ENCODE assay signal across 26 cellular contexts in genomic region chr12:49998453-49998852, GRCh38. TPM values are rescaled to one million over a fixed set of nuclear protein-coding genes. Genes with fewer than 3 reads are reported as not detected.
DNase-seq lines count a peak whose midpoint lies in the region; ATAC-seq, FAIRE-seq and TF ChIP-seq lines count a peak whose summit lies in the region.
"Had no signal": no experiment of that assay in that cellular context is flagged by ENCODE, and none has a peak within 500 bp of the region (broad histone marks: within the 10 kb centered on the region; RNA-seq: fewer than 3 reads in every experiment).

No MANE protein-coding gene starts in this region.

- intact Hi-C loops in endothelial cell of umbilical vein (cut with micrococcal nuclease): no loop called here

- CTCF ChIA-PET in AG04450 (lab: Charles Lee): interaction anchor here (0.6 to 1.2 kb wide), 6 partner anchors 9 to 72 kb away, joined by 3 to 4 read pairs (median 3); no protein-coding TSS in a partner anchor
- CTCF ChIA-PET in endothelial cell of umbilical vein (lab: Charles Lee): interaction anchor here (1.0 to 1.7 kb wide), 6 partner anchors 11 to 72 kb away, joined by 3 to 5 read pairs (median 4); no protein-coding TSS in a partner anchor

- dilution Hi-C loops in endothelial cell of umbilical vein (cut with MboI; ENCODE audit: extremely low pct_ligation_motif_present, low sequenced_read_pairs): no loop called here

- H3K27ac ChIP-seq in AG04450 (ENCODE audit: low read depth, low read length) (no peak overlapping the region), endothelial cell of umbilical vein (ENCODE audit: insufficient read depth, low read depth, low read length) (no peak overlapping the region)
- H3K27ac ChIP-seq: 22Rv1; BLaER1 treated with 17β-estradiol and CSF1 and Interleukin-3, amounts not matched to agents 10 nM and 100 nM; GM23248 had no signal

- ATAC-seq in GM21423 (IDR thresholded peaks at IDR 0.05; ENCODE audit: unreplicated experiment): no peak

- TF ChIP-seq POLR2A in endothelial cell of umbilical vein (IDR thresholded peaks at IDR 0.05; ENCODE audit: low read depth, low read length): no peak

- H3K4me2 ChIP-seq in endothelial cell of umbilical vein (ENCODE audit: insufficient read depth, low read length): no peak overlapping the region
- H3K4me2 ChIP-seq: BLaER1 treated with 17β-estradiol and CSF1 and Interleukin-3, amounts not matched to agents 10 nM and 100 nM had no signal

- TF ChIP-seq CTCF in AG04450 (IDR thresholded peaks at IDR 0.05; ENCODE audit: low read depth, low read length): peak; percentile 30
- peak; percentile 9 for TF ChIP-seq CTCF in HFF-Myc (IDR thresholded peaks at IDR 0.05; ENCODE audit: low read depth, low read length, missing control alignments)
- TF ChIP-seq CTCF in endothelial cell of umbilical vein (IDR thresholded peaks at IDR 0.05; ENCODE audit: extremely low read depth in 1 of 2, insufficient read depth in 1 of 2, low read depth in 1 of 2, low read length in 2 of 2): no peak
- TF ChIP-seq CTCF in fibroblast of villous mesenchyme (IDR thresholded peaks at IDR 0.05; ENCODE audit: insufficient read depth, low read depth, low read length): peak; percentile 22

- H3K9me3 ChIP-seq in AG04450 (ENCODE audit: control insufficient read depth, insufficient read depth, low read length) (no peaks in the 10 kb centered on the region), endothelial cell of umbilical vein (replicated peaks; ENCODE audit: control insufficient read depth, insufficient read depth, low read length) (no peaks in the 10 kb centered on the region)
- H3K9me3 ChIP-seq: BE2C; BLaER1 treated with 17β-estradiol and CSF1 and Interleukin-3, amounts not matched to agents 10 nM and 100 nM had no signal

- FAIRE-seq in endothelial cell of umbilical vein (lab: Jason Lieb, UNC): peak; percentile 42
- FAIRE-seq: A204.1, D721Med, GM12891, GM18507, H1 had no signal

- no peak overlapping the region for H3K4me3 ChIP-seq in AG04450 (ENCODE audit: low read depth, low read length)
- H3K4me3 ChIP-seq in HFF-Myc (replicated peaks; ENCODE audit: low read depth, low read length): no peak overlapping the region
- no peak overlapping the region for H3K4me3 ChIP-seq in endothelial cell of umbilical vein (replicated peaks in 1 of 3; ENCODE audit: insufficient read depth in 1 of 3, low read depth in 1 of 3, low read length in 3 of 3)
- no peak overlapping the region for H3K4me3 ChIP-seq in fibroblast of villous mesenchyme (ENCODE audit: low read depth, low read length)
- H3K4me3 ChIP-seq: BLaER1 treated with 17β-estradiol and CSF1 and Interleukin-3, amounts not matched to agents 10 nM and 100 nM; GM23248 had no signal

- H3K9me1 ChIP-seq in endothelial cell of umbilical vein (replicated peaks; ENCODE audit: control insufficient read depth, extremely low read depth, insufficient read depth, low read length): no peaks in the 10 kb centered on the region

- no peak overlapping the region for H3K9ac ChIP-seq in endothelial cell of umbilical vein (replicated peaks; ENCODE audit: extremely low read depth, insufficient read depth, low read length)
- H3K9ac ChIP-seq: GM23248 had no signal

- no peak for DNase-seq in AG04450 (ENCODE audit: low read depth, low spot score)
- no peak for DNase-seq in HFF-Myc (ENCODE audit: extremely low read depth, low read depth)
- no peak for DNase-seq in endothelial cell of umbilical vein (ENCODE audit: low read depth, low spot score)
- peak; percentile 53 for DNase-seq in fibroblast of villous mesenchyme (ENCODE audit: low read depth)
- DNase-seq in G401 (ENCODE audit: low spot score): no peak
- DNase-seq in NCI-H82 treated with DMSO at 0.1 percent for 48 hours (lab: John Stamatoyannopoulos, UW; ENCODE audit: unreplicated experiment): no peak
- DNase-seq in SIG-M5 (lab: John Stamatoyannopoulos, UW): no peak
- DNase-seq: AML-193; BE2C; CD4-positive, alpha-beta T cell; CD8-positive, alpha-beta memory T cell; DMS 273 treated with DMSO at 0.1 percent for 48 hours; DMS79; EL; GF-D8; GM23248; H7 had no signal

- no peaks in the 10 kb centered on the region for H3K27me3 ChIP-seq in AG04450 (ENCODE audit: control insufficient read depth, insufficient read depth, low read length)
- no peaks in the 10 kb centered on the region for H3K27me3 ChIP-seq in endothelial cell of umbilical vein (ENCODE audit: control insufficient read depth in 2 of 2, insufficient read depth in 2 of 2, low read length in 2 of 2)
- H3K27me3 ChIP-seq: BE2C; BLaER1 treated with 17β-estradiol and CSF1 and Interleukin-3, amounts not matched to agents 10 nM and 100 nM had no signal

- no peaks in the 10 kb centered on the region for H4K20me1 ChIP-seq in endothelial cell of umbilical vein (replicated peaks; ENCODE audit: control insufficient read depth, extremely low read depth, insufficient read depth, low read length)

- H3K79me2 ChIP-seq in endothelial cell of umbilical vein (ENCODE audit: control insufficient read depth, insufficient read depth, low read length): no peaks in the 10 kb centered on the region

- H3K36me3 ChIP-seq in endothelial cell of umbilical vein (ENCODE audit: control insufficient read depth in 2 of 2, extremely low read depth in 1 of 2, insufficient read depth in 2 of 2, low read length in 2 of 2): peaks cover 0 to 11% of the 10 kb centered on the region in 2 experiments

- BruUV-seq in endothelial cell of umbilical vein (replicated peaks; lab: Mats Ljungman, UMichigan): no TSS peak

- POLR2A ChIA-PET in AG04450 (lab: Yijun Ruan, JAX): no interaction called here
- POLR2A ChIA-PET in endothelial cell of umbilical vein (lab: Charles Lee): no interaction called here

- no peaks in the 10 kb centered on the region for H3K4me1 ChIP-seq in endothelial cell of umbilical vein (ENCODE audit: control insufficient read depth, extremely low read depth, insufficient read depth, low read length)
- H3K4me1 ChIP-seq: BE2C; BLaER1 treated with 17β-estradiol and CSF1 and Interleukin-3, amounts not matched to agents 10 nM and 100 nM had no signal

- in situ Hi-C loops in G401 (cut with HindIII; ENCODE audit: low sequenced_read_pairs): no loop called here

- no peak overlapping the region for H2AFZ ChIP-seq in endothelial cell of umbilical vein (ENCODE audit: low read depth, low read length)
- H2AFZ ChIP-seq: GM23248 had no signal

RNA-seq across cellular contexts. Expression of gene AQP6, which starts 25.7 kb away (rescaled TPM):
- polyA plus RNA-seq in AG04450 (2011; rRNA removed) (not detected in 2 replicates), endothelial cell of umbilical vein (0.04 TPM in 1 of 2 replicates, not detected in the other)
- polyA minus RNA-seq in AG04450 (2011; rRNA and poly(A)+ RNA removed): not detected in 2 replicates
- total RNA-seq in endothelial cell of umbilical vein (not detected in 2 replicates), fibroblast of villous mesenchyme (not detected in 2 replicates)
- polyA plus RNA-seq in endothelial cell of umbilical vein (2011; cell fraction: cytosol; rRNA removed): not detected in 2 replicates
- 0.07 and 0.20 TPM in 2 replicates for polyA plus RNA-seq in endothelial cell of umbilical vein (2011; cell fraction: nucleus; rRNA removed)
- not detected in 2 replicates for polyA plus RNA-seq in endothelial cell of umbilical vein (2012)
- not detected in 2 replicates for polyA minus RNA-seq in endothelial cell of umbilical vein
- polyA minus RNA-seq in endothelial cell of umbilical vein (2011; cell fraction: cytosol; rRNA and poly(A)+ RNA removed): not detected
- not detected in 2 replicates for polyA minus RNA-seq in endothelial cell of umbilical vein (2011; cell fraction: nucleus; rRNA and poly(A)+ RNA removed)
- 0.37 and 1.6 TPM in 2 replicates for total RNA-seq in G401 (2014; rRNA removed; shearing (Covaris generic))
- total RNA-seq: CD4-positive, alpha-beta T cell; CD8-positive, alpha-beta memory T cell; GM23248; H7 had no signal
- polyA plus RNA-seq: CD14-positive monocyte; CD8-positive, alpha-beta memory T cell; GM23248 had no signal

RNA-seq across cellular contexts. Expression of gene RACGAP1, which starts 26.8 kb away (rescaled TPM):
- polyA plus RNA-seq in AG04450 (2011; rRNA removed) (25.6 and 26.2 TPM in 2 replicates), endothelial cell of umbilical vein (15.4 and 16.5 TPM in 2 replicates)
- 46.9 and 47.4 TPM in 2 replicates for polyA minus RNA-seq in AG04450 (2011; rRNA and poly(A)+ RNA removed)
- total RNA-seq in endothelial cell of umbilical vein (56.3 and 62.9 TPM in 2 replicates), fibroblast of villous mesenchyme (36.1 and 69.1 TPM in 2 replicates)
- polyA plus RNA-seq in endothelial cell of umbilical vein (2011; cell fraction: cytosol; rRNA removed): 30.8 and 31.7 TPM in 2 replicates
- polyA plus RNA-seq in endothelial cell of umbilical vein (2011; cell fraction: nucleus; rRNA removed): 35.0 and 37.2 TPM in 2 replicates
- 30.3 and 55.7 TPM in 2 replicates for polyA plus RNA-seq in endothelial cell of umbilical vein (2012)
- polyA minus RNA-seq in endothelial cell of umbilical vein: 42.7 and 50.6 TPM in 2 replicates
- polyA minus RNA-seq in endothelial cell of umbilical vein (2011; cell fraction: cytosol; rRNA and poly(A)+ RNA removed): 104 TPM
- 14.4 and 22.9 TPM in 2 replicates for polyA minus RNA-seq in endothelial cell of umbilical vein (2011; cell fraction: nucleus; rRNA and poly(A)+ RNA removed)
- total RNA-seq in G401 (2014; rRNA removed; shearing (Covaris generic)): 115 and 125 TPM in 2 replicates

RNA-seq across cellular contexts. Expression of gene AQP5, which starts 36.8 kb away (rescaled TPM):
- not detected in 2 replicates for polyA plus RNA-seq in AG04450 (2011; rRNA removed)
- polyA minus RNA-seq in AG04450 (2011; rRNA and poly(A)+ RNA removed): not detected in 2 replicates
- 0.67 and 0.95 TPM in 2 replicates for total RNA-seq in endothelial cell of umbilical vein
- 2.3 and 2.7 TPM in 2 replicates for polyA plus RNA-seq in endothelial cell of umbilical vein
- polyA plus RNA-seq in endothelial cell of umbilical vein (2011; cell fraction: cytosol; rRNA removed): 0.76 and 1.8 TPM in 2 replicates
- 1.3 and 2.9 TPM in 2 replicates for polyA plus RNA-seq in endothelial cell of umbilical vein (2011; cell fraction: nucleus; rRNA removed)
- polyA plus RNA-seq in endothelial cell of umbilical vein (2012): 0.23 and 0.31 TPM in 2 replicates
- 0.68 and 0.92 TPM in 2 replicates for polyA minus RNA-seq in endothelial cell of umbilical vein
- polyA minus RNA-seq in endothelial cell of umbilical vein (2011; cell fraction: cytosol; rRNA and poly(A)+ RNA removed): not detected
- polyA minus RNA-seq in endothelial cell of umbilical vein (2011; cell fraction: nucleus; rRNA and poly(A)+ RNA removed): 0.48 TPM in 1 of 2 replicates, not detected in the other
- not detected in 2 replicates for total RNA-seq in fibroblast of villous mesenchyme
- not detected in 2 replicates for total RNA-seq in G401 (2014; rRNA removed; shearing (Covaris generic))
- total RNA-seq: CD4-positive, alpha-beta T cell; CD8-positive, alpha-beta memory T cell; GM23248 had no signal
- polyA plus RNA-seq: CD14-positive monocyte; CD8-positive, alpha-beta memory T cell; GM23248 had no signal

RNA-seq across cellular contexts. Expression of gene AQP2, which starts 47.9 kb away (rescaled TPM):
- polyA plus RNA-seq in AG04450 (2011; rRNA removed) (not detected in 2 replicates), endothelial cell of umbilical vein (not detected in 2 replicates)
- not detected in 2 replicates for polyA minus RNA-seq in AG04450 (2011; rRNA and poly(A)+ RNA removed)
- total RNA-seq in endothelial cell of umbilical vein (not detected in 2 replicates), fibroblast of villous mesenchyme (not detected in 2 replicates)
- polyA plus RNA-seq in endothelial cell of umbilical vein (2011; cell fraction: cytosol; rRNA removed): not detected in 2 replicates
- not detected in 2 replicates for polyA plus RNA-seq in endothelial cell of umbilical vein (2011; cell fraction: nucleus; rRNA removed)
- polyA plus RNA-seq in endothelial cell of umbilical vein (2012): not detected in 2 replicates
- polyA minus RNA-seq in endothelial cell of umbilical vein: not detected in 2 replicates
- not detected for polyA minus RNA-seq in endothelial cell of umbilical vein (2011; cell fraction: cytosol; rRNA and poly(A)+ RNA removed)
- not detected in 2 replicates for polyA minus RNA-seq in endothelial cell of umbilical vein (2011; cell fraction: nucleus; rRNA and poly(A)+ RNA removed)
- not detected in 2 replicates for total RNA-seq in G401 (2014; rRNA removed; shearing (Covaris generic))
- total RNA-seq: CD4-positive, alpha-beta T cell; CD8-positive, alpha-beta memory T cell; GM23248; H1; H7 had no signal
- polyA plus RNA-seq: CD14-positive monocyte; CD8-positive, alpha-beta memory T cell; GM23248; H1 had no signal

RNA-seq across cellular contexts. Expression of gene ASIC1, which starts 58.9 kb away (rescaled TPM):
- 9.9 and 10.2 TPM in 2 replicates for polyA plus RNA-seq in AG04450 (2011; rRNA removed)
- 10.4 and 13.4 TPM in 2 replicates for polyA minus RNA-seq in AG04450 (2011; rRNA and poly(A)+ RNA removed)
- 0.53 and 0.55 TPM in 2 replicates for total RNA-seq in endothelial cell of umbilical vein
- polyA plus RNA-seq in endothelial cell of umbilical vein: 0.66 and 0.75 TPM in 2 replicates
- polyA plus RNA-seq in endothelial cell of umbilical vein (2011; cell fraction: cytosol; rRNA removed): 0.32 and 0.56 TPM in 2 replicates
- polyA plus RNA-seq in endothelial cell of umbilical vein (2011; cell fraction: nucleus; rRNA removed): 1.4 and 1.8 TPM in 2 replicates
- 1.1 and 1.2 TPM in 2 replicates for polyA plus RNA-seq in endothelial cell of umbilical vein (2012)
- polyA minus RNA-seq in endothelial cell of umbilical vein: 0.90 and 1.1 TPM in 2 replicates
- polyA minus RNA-seq in endothelial cell of umbilical vein (2011; cell fraction: cytosol; rRNA and poly(A)+ RNA removed): 3.4 TPM
- polyA minus RNA-seq in endothelial cell of umbilical vein (2011; cell fraction: nucleus; rRNA and poly(A)+ RNA removed): 0.58 and 0.67 TPM in 2 replicates
- total RNA-seq in fibroblast of villous mesenchyme: 1.3 and 1.6 TPM in 2 replicates
- 9.2 and 13.1 TPM in 2 replicates for total RNA-seq in G401 (2014; rRNA removed; shearing (Covaris generic))
- polyA plus RNA-seq: CD14-positive monocyte had no signal

Comparison
In these comparisons a context has a peak if more than half of its experiments do, and no peak if none do; other contexts are left out.
1. CTCF ChIP-seq: peak in AG04450 (single experiment), HFF-Myc (single experiment) and fibroblast of villous mesenchyme (single experiment); none in endothelial cell of umbilical vein (0 of 2).